ENCODE assay signal across 25 cellular contexts in genomic region chr14:28757790-28758189, GRCh38. TPM values are rescaled to one million over a fixed set of nuclear protein-coding genes. Genes with fewer than 3 reads are reported as not detected.
"Had no signal": no experiment of that assay in that cellular context is flagged by ENCODE, and none has a peak within 500 bp of the region (broad histone marks: within the 10 kb centered on the region; RNA-seq: fewer than 3 reads in every experiment).

No MANE protein-coding gene starts in this region.

- H3K4me1 Mint-ChIP-seq: activated CD8-positive, alpha-beta memory T cell treated with anti-CD3 and anti-CD28 coated beads, Interleukin-2, amount 10 ng/mL, durations not matched to agents 7 days and 5 days; activated naive CD4-positive, alpha-beta T cell treated with anti-CD3 and anti-CD28 coated beads, Interleukin-2, amount 50 U/mL, for 24 hours had no signal

- DNase-seq: activated CD4-positive, alpha-beta T cell treated with anti-CD3 and anti-CD28 coated beads for 48 hours; activated CD4-positive, alpha-beta T cell treated with anti-CD3 and anti-CD28 coated beads, Interleukin-2, amount 50 U/mL, for 48 hours; activated CD4-positive, CD25-positive, alpha-beta regulatory T cell treated with anti-CD3 and anti-CD28 coated beads, Interleukin-2, amount 50 U/mL, for 72 hours; activated CD8-positive, alpha-beta memory T cell treated with anti-CD3 and anti-CD28 coated beads, Interleukin-2, amount 10 ng/mL, durations not matched to agents 7 days and 5 days; activated effector memory CD4-positive, alpha-beta T cell treated with Interleukin-2 at 50 U/mL for 16 hours; activated naive CD4-positive, alpha-beta T cell; activated T-cell treated with anti-CD3 and anti-CD28 coated beads, Interleukin-2, amount 50 U/mL, for 24 hours; KG1; NCI-H1048; NCI-H1417; NCI-H2029; NCI-H2107; NCI-H2171 treated with DMSO at 0.1 percent for 48 hours; NCI-H510A treated with DMSO at 0.1 percent for 48 hours had no signal

- H3K9me3 ChIP-seq: ascending aorta, SJSA1 had no signal

- H3K4me3 ChIP-seq: ascending aorta, SJSA1 had no signal

- H3K4me3 Mint-ChIP-seq: activated CD8-positive, alpha-beta memory T cell treated with anti-CD3 and anti-CD28 coated beads, Interleukin-2, amount 10 ng/mL, durations not matched to agents 7 days and 5 days; activated naive CD4-positive, alpha-beta T cell treated with anti-CD3 and anti-CD28 coated beads, Interleukin-2, amount 50 U/mL, for 24 hours; activated T-cell treated with anti-CD3 and anti-CD28 coated beads, Interleukin-2, amount 50 U/mL, for 24 hours; activated T-helper 1 cell treated with anti-CD3 and anti-CD28 coated beads, Interleukin-12 subunit alpha, Interleukin-12 subunit beta, Interleukin-2, Interleukin-4 antibody, amounts not matched to agents 30 ng/mL and 10 ng/mL and 1 ng/mL, durations not matched to agents 14 hours and 24 hours and 36 hours; T-helper 1 cell treated with Interleukin-12 subunit alpha and Interleukin-12 subunit beta and Interleukin-4 antibody, amounts not matched to agents 30 μg/mL and 1 μg/mL, for 36 hours had no signal

- H3K27ac ChIP-seq: ascending aorta, SJSA1 had no signal

- H3K4me1 ChIP-seq: ascending aorta, SJSA1 had no signal

- H3K36me3 Mint-ChIP-seq: IgD-negative memory B cell, WTC11 had no signal

- H3K36me3 ChIP-seq: ascending aorta, SJSA1 had no signal

- H3K27ac Mint-ChIP-seq: activated CD8-positive, alpha-beta memory T cell treated with anti-CD3 and anti-CD28 coated beads, Interleukin-2, amount 10 ng/mL, durations not matched to agents 7 days and 5 days; activated naive CD4-positive, alpha-beta T cell treated with anti-CD3 and anti-CD28 coated beads, Interleukin-2, amount 50 U/mL, for 24 hours; activated T-cell treated with anti-CD3 and anti-CD28 coated beads, Interleukin-2, amount 50 U/mL, for 24 hours; activated T-helper 1 cell treated with anti-CD3 and anti-CD28 coated beads, Interleukin-12 subunit alpha, Interleukin-12 subunit beta, Interleukin-2, Interleukin-4 antibody, amounts not matched to agents 30 ng/mL and 10 ng/mL and 1 ng/mL, durations not matched to agents 14 hours and 24 hours and 36 hours; IgD-negative memory B cell; WTC11 had no signal

- H3K9me3 Mint-ChIP-seq: T-helper 1 cell treated with Interleukin-12 subunit alpha and Interleukin-12 subunit beta and Interleukin-4 antibody, amounts not matched to agents 30 μg/mL and 1 μg/mL, for 36 hours; WTC11 had no signal

- FAIRE-seq: RCC 7860 had no signal

RNA-seq across cellular contexts. Expression of gene FOXG1, which starts 8.8 kb away (rescaled TPM):
- total RNA-seq: activated CD8-positive, alpha-beta memory T cell treated with anti-CD3 and anti-CD28 coated beads, Interleukin-2, amount 10 ng/mL, durations not matched to agents 7 days and 5 days; activated T-helper 1 cell treated with anti-CD3 and anti-CD28 coated beads, Interleukin-12 subunit alpha, Interleukin-12 subunit beta, Interleukin-2, Interleukin-4 antibody, amounts not matched to agents 30 ng/mL and 10 ng/mL and 1 ng/mL, durations not matched to agents 14 hours and 24 hours and 36 hours; ascending aorta; cardiac septum; LHCN-M2; PC-3; SJSA1 had no signal
- polyA plus RNA-seq: IgD-negative memory B cell had no signal
